Comparison of ENCODE assay signal across 13 cellular contexts in genomic region chr13:21402586-21403307, GRCh38. TPM values are rescaled to one million over a fixed set of nuclear protein-coding genes. Genes with fewer than 3 reads are reported as not detected.
DNase-seq lines count a peak whose midpoint lies in the region; ATAC-seq, FAIRE-seq and TF ChIP-seq lines count a peak whose summit lies in the region.
"Had no signal": no experiment of that assay in that cellular context is flagged by ENCODE, and none has a peak within 500 bp of the region (broad histone marks: within the 10 kb centered on the region; RNA-seq: fewer than 3 reads in every experiment).

No MANE protein-coding gene starts in this region.

- no peak overlapping the region for H3K4me2 ChIP-seq in HepG2 (ENCODE audit: low read depth, low read length)

- TF ChIP-seq RAD21 in HepG2 (CRISPR knock-in tag; IDR thresholded peaks at IDR 0.05) = no peak

- in situ Hi-C loops in brain microvascular endothelial cell (cut with HindIII; ENCODE audit: low pct_ligation_motif_present, low sequenced_read_pairs) = no loop called here
- in situ Hi-C loops in HepG2 (cut with HindIII; ENCODE audit: extremely low pct_ligation_motif_present, low pct_unique_long_range_greater_than_20kb) = no loop called here

- H4K20me1 ChIP-seq in HepG2 (ENCODE audit: insufficient read depth, low read length) = no peaks in the 10 kb centered on the region

- TF ChIP-seq EP300 in HepG2 (IDR thresholded peaks at IDR 0.05; ENCODE audit: low read depth in 2 of 2, low read length in 2 of 2) = no peak; a peak in 1 of 4 replicates
- no peak for TF ChIP-seq EP300 in HepG2 (CRISPR knock-in tag; IDR thresholded peaks at IDR 0.05; ENCODE audit: borderline replicate concordance)

- no peaks in the 10 kb centered on the region for H3K79me2 ChIP-seq in HepG2 (ENCODE audit: insufficient read depth, low read length)

- peak; percentile 61; the same call in 2 of the 3 replicates for ATAC-seq in HepG2
- ATAC-seq in HG03159 (IDR thresholded peaks at IDR 0.05; ENCODE audit: unreplicated experiment) = no peak
- no peak for ATAC-seq in HG03432 (IDR thresholded peaks at IDR 0.05; ENCODE audit: unreplicated experiment)

- CTCF ChIA-PET in HepG2 (lab: Yijun Ruan, JAX; ENCODE audit: low intra/inter-chr PET ratio, low total read pairs) = no interaction called here

- TF ChIP-seq POLR2A in HepG2 (IDR thresholded peaks at IDR 0.05; ENCODE audit: insufficient read depth in 1 of 2, low read depth in 2 of 2, low read length in 2 of 2) = no peak

- no peak for FAIRE-seq in HepG2 (lab: Jason Lieb, UNC)

- BruUV-seq in HepG2 (replicated peaks; lab: Mats Ljungman, UMichigan) = no TSS peak

- no peaks in the 10 kb centered on the region for H3K9me3 ChIP-seq in HepG2 (ENCODE audit: low read length)

- H3K27me3 ChIP-seq in brain microvascular endothelial cell (replicated peaks) (no peaks in the 10 kb centered on the region), HepG2 (ENCODE audit: control insufficient read depth in 1 of 2, insufficient read depth in 2 of 2, low read length in 2 of 2) (no peaks in the 10 kb centered on the region)

- no peak overlapping the region for H3K9ac ChIP-seq in HepG2 (ENCODE audit: insufficient read depth, low read depth, low read length)

- peaks cover 2% of the 10 kb centered on the region for H3K36me3 ChIP-seq in brain microvascular endothelial cell (replicated peaks)
- peaks cover 0 to 5% of the 10 kb centered on the region in 2 experiments; a peak in 1 of 5 replicates for H3K36me3 ChIP-seq in HepG2 (replicated peaks in 1 of 2; ENCODE audit: control insufficient read depth in 1 of 2, insufficient read depth in 2 of 2, low read length in 2 of 2)

- H3K27ac ChIP-seq in brain microvascular endothelial cell (peak overlapping the region; percentile 27), HepG2 (ENCODE audit: extremely low read length, insufficient read depth, low read length) (no peak overlapping the region)
- H3K27ac ChIP-seq: HL-60 had no signal

- peak; percentile 74 for DNase-seq in DMS53 treated with DMSO at 0.1 percent for 48 hours (lab: John Stamatoyannopoulos, UW; ENCODE audit: unreplicated experiment)
- peak; percentile 11 for DNase-seq in LNCaP clone FGC (ENCODE audit: low read depth)
- DNase-seq in brain microvascular endothelial cell = peak; percentile 70
- DNase-seq in HepG2 (ENCODE audit: low spot score) = peak; percentile 67
- no peak for DNase-seq in ureter (ENCODE audit: low spot score)
- DNase-seq in NCI-H1048 (lab: John Stamatoyannopoulos, UW) = no peak
- DNase-seq: GF-D8, naive B cell, NCI-H2171, substantia nigra had no signal

- POLR2A ChIA-PET in HepG2 (lab: Yijun Ruan, JAX) = no interaction called here

- no peak overlapping the region for H2AFZ ChIP-seq in HepG2 (ENCODE audit: low read length)

- TF ChIP-seq CTCF in LNCaP clone FGC (IDR thresholded peaks at IDR 0.05; ENCODE audit: control insufficient read depth, extremely low read depth, insufficient read depth) = no peak
- TF ChIP-seq CTCF in brain microvascular endothelial cell (IDR thresholded peaks at IDR 0.05; ENCODE audit: low read depth, low read length, missing control alignments) = no peak
- TF ChIP-seq CTCF in HepG2 (CRISPR knock-in tag; IDR thresholded peaks at IDR 0.05) = no peak

- peaks cover 20% of the 10 kb centered on the region for H3K4me1 ChIP-seq in HepG2 (ENCODE audit: insufficient read depth, low read length)

- 80% methylated on average over 3 of the region's 3 CpGs for WGBS in HepG2 (ENCODE audit: low lambda C conversion rate)

- H3K4me3 ChIP-seq in LNCaP clone FGC (ENCODE audit: low read depth, low read length) (no peak overlapping the region), brain microvascular endothelial cell (ENCODE audit: low read depth, low read length) (no peak overlapping the region), HepG2 (replicated peaks in 1 of 3; ENCODE audit: insufficient read depth in 1 of 3, low read depth in 2 of 3, low read length in 3 of 3) (no peak overlapping the region)

- intact Hi-C loops in HepG2 (cut with micrococcal nuclease; ENCODE audit: unreplicated experiment) = loop anchor here (5.0 kb wide), 2 partner anchors 55 to 75 kb away; partner anchors contain the start of gene ZDHHC20

TF ChIP-seq in HepG2, 621 proteins besides CTCF, POLR2A, EP300 and RAD21 (continues in another document):
- TF ChIP-seq ZNF709 (CRISPR knock-in tag; IDR thresholded peaks at IDR 0.05) (no peak), PRPF4 (IDR thresholded peaks at IDR 0.05; ENCODE audit: low read depth, low read length, poor library complexity, severe bottlenecking) (no peak), PLRG1 (conservative IDR thresholded peaks at IDR 0.05) (no peak), NCOR1 (IDR thresholded peaks at IDR 0.05; ENCODE audit: borderline replicate concordance, low read length) (no peak), MLLT10 (CRISPR knock-in tag; IDR thresholded peaks at IDR 0.05) (no peak), ARID3A (IDR thresholded peaks at IDR 0.05; ENCODE audit: low read depth, low read length) (0 out of 2 replicates have a peak, but pooled peaks have one; percentile 23), FOSL1 (CRISPR knock-in tag; IDR thresholded peaks at IDR 0.05; ENCODE audit: borderline replicate concordance) (peak; percentile 72; the same call in 1 of the 2 replicates), SPEN (CRISPR knock-in tag; IDR thresholded peaks at IDR 0.05; ENCODE audit: low read depth) (no peak), CEBPB (IDR thresholded peaks at IDR 0.05; ENCODE audit: borderline replicate concordance, low read depth, low read length) (no peak), CBX1 (IDR thresholded peaks at IDR 0.05; ENCODE audit: low read depth) (no peak), DPF2 (CRISPR knock-in tag; IDR thresholded peaks at IDR 0.05; ENCODE audit: borderline replicate concordance, low read depth) (0 out of 2 replicates have a peak, but pooled peaks have one; percentile 24), HMGA1 (CRISPR knock-in tag; conservative IDR thresholded peaks at IDR 0.05) (no peak), HOXA5 (CRISPR knock-in tag; IDR thresholded peaks at IDR 0.05) (no peak), EED (CRISPR knock-in tag; IDR thresholded peaks at IDR 0.05) (no peak)
- TF ChIP-seq, protein P1, sequence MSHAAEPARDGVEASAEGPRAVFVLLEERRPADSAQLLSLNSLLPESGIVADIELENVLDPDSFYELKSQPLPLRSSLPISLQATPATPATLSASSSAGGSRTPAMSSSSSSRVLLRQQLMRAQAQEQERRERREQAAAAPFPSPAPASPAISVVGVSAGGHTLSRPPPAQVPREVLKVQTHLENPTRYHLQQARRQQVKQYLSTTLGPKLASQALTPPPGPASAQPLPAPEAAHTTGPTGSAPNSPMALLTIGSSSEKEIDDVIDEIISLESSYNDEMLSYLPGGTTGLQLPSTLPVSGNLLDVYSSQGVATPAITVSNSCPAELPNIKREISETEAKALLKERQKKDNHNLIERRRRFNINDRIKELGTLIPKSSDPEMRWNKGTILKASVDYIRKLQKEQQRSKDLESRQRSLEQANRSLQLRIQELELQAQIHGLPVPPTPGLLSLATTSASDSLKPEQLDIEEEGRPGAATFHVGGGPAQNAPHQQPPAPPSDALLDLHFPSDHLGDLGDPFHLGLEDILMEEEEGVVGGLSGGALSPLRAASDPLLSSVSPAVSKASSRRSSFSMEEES (CRISPR knock-in tag; IDR thresholded peaks at IDR 0.05) = no peak

RNA-seq across cellular contexts. Expression of gene ZDHHC20, which starts 56.4 kb away (rescaled TPM):
- total RNA-seq in HepG2 (2016; rRNA removed; fragmentation: Illumina TruSeq; extraction: Trizol) (58.0 and 59.9 TPM in 2 replicates), ureter (95.6 TPM)
- 33.6 and 37.9 TPM in 2 replicates for total RNA-seq in HepG2 (2016; cell fraction: cytosol; rRNA removed; fragmentation: Illumina TruSeq; extraction: Trizol; ENCODE audit: low read depth)
- total RNA-seq in HepG2 (2016; cell fraction: insoluble cytoplasmic fraction; rRNA removed; fragmentation: Illumina TruSeq; extraction: Trizol) = 58.2 and 61.9 TPM in 2 replicates
- total RNA-seq in HepG2 (2016; cell fraction: membrane; rRNA removed; fragmentation: Illumina TruSeq; extraction: Trizol) = 31.4 and 36.7 TPM in 2 replicates
- total RNA-seq in HepG2 (2016; cell fraction: nucleus; rRNA removed; fragmentation: Illumina TruSeq; extraction: Trizol) = 54.0 and 61.7 TPM in 2 replicates
- polyA plus RNA-seq in HepG2 (2011; rRNA removed) = 15.0 and 19.9 TPM in 2 replicates
- 9.9 and 13.4 TPM in 2 replicates for polyA plus RNA-seq in HepG2 (2011; cell fraction: cytosol; rRNA removed)
- 4.2 and 5.2 TPM in 2 replicates for polyA plus RNA-seq in HepG2 (2011; cell fraction: nucleus; rRNA removed)
- polyA plus RNA-seq in HepG2 (2012) = 16.4 and 27.7 TPM in 2 replicates
- 3.6 and 5.0 TPM in 2 replicates for polyA plus RNA-seq in HepG2 (2016; cell fraction: cytosol; fragmentation: Illumina TruSeq; extraction: Trizol; ENCODE audit: low read depth)
- 37.0 and 38.2 TPM in 2 replicates for polyA plus RNA-seq in HepG2 (2016; cell fraction: insoluble cytoplasmic fraction; fragmentation: Illumina TruSeq; extraction: Trizol; ENCODE audit: low read depth)
- polyA plus RNA-seq in HepG2 (2016; cell fraction: membrane; fragmentation: Illumina TruSeq; extraction: Trizol; ENCODE audit: low read depth) = 13.9 and 14.8 TPM in 2 replicates
- polyA plus RNA-seq in HepG2 (2016; cell fraction: nucleus; fragmentation: Illumina TruSeq; extraction: Trizol; ENCODE audit: insufficient read depth, low read depth) = 45.0 and 50.6 TPM in 2 replicates
- 21.3 and 30.0 TPM in 2 replicates for polyA minus RNA-seq in HepG2 (2011; rRNA and poly(A)+ RNA removed; ENCODE audit: low replicate concordance)
- polyA minus RNA-seq in HepG2 (2011; cell fraction: cytosol; rRNA and poly(A)+ RNA removed) = 29.9 and 32.9 TPM in 2 replicates
- polyA minus RNA-seq in HepG2 (2011; cell fraction: nucleus; rRNA and poly(A)+ RNA removed) = 19.7 and 20.3 TPM in 2 replicates

Comparison
In these comparisons a context has a peak if more than half of its experiments do, and no peak if none do; other contexts are left out.
1. DNase-seq: peak in DMS53 treated with DMSO at 0.1 percent for 48 hours (single experiment), LNCaP clone FGC (single experiment), brain microvascular endothelial cell (single experiment) and HepG2 (single experiment); none in ureter (single experiment) and NCI-H1048 (single experiment).